8 cellular contexts compared by ENCODE assay signal in the genomic region with DNA sequence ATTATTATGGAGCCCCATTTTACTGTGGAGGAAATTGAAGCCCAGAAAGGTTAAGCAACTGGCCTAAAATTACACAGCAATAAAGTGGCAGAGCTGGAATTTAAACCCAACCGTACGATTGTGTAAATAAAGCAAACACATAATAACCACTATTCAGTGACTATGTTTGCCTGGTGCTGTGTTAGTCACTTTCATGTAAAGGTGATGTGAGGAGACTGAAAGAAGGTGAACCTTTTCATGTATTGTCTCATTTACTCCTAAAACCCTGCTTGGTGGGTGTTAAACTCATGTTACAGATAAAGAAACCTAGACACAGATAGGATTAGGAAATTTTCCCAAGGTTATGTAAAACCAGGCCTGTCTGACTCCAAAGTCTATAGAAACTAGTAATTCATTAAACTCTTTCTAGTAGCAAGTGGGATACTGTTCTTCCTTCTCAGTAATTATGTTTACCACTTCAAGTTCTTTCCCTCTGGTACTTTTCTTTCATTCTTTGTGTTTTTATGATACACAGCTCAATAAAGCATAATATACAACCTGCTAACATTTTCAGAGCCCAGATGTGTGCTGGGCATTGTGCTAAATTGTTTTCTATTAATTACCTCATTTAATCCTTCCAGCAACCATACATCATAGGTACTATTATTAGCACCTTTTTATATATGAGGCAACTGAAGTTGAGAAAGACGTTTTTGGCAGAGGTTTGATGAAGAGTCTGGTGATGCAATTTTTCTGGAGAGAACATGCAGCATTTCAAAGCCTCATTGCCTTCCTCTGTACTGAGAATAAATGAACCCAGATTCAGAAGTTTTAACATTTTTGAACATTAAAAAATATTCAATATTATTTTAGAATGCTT.
DNase-seq lines count a peak whose midpoint lies in the region; ATAC-seq, FAIRE-seq and TF ChIP-seq lines count a peak whose summit lies in the region.

No MANE protein-coding gene starts in this region.

- POLR2A ChIA-PET in CD4-positive, alpha-beta T cell (lab: Charles Lee) = interaction anchor here (1.2 kb wide), 1 partner anchor 18 kb away, joined by 6 read pairs; no protein-coding TSS in a partner anchor

- no peaks in the 10 kb centered on the region for H3K36me3 Mint-ChIP-seq in CD4-positive, alpha-beta T cell (ENCODE audit: low read depth)

- no peaks in the 10 kb centered on the region for H3K27me3 Mint-ChIP-seq in CD4-positive, alpha-beta T cell

- TF ChIP-seq POLR2A in gastroesophageal sphincter (IDR thresholded peaks at IDR 0.05) = no peak

- CTCF ChIA-PET in CD4-positive, alpha-beta T cell (lab: Charles Lee) = interaction anchor here (1.0 kb wide), 1 partner anchor 19 kb away, joined by 3 read pairs; no protein-coding TSS in a partner anchor

- no peak for FAIRE-seq in D721Med (lab: Jason Lieb, UNC)

- H3K27ac Mint-ChIP-seq in CD4-positive, alpha-beta T cell = peak overlapping the region; percentile 51

- no peaks in the 10 kb centered on the region for H3K9me3 Mint-ChIP-seq in CD4-positive, alpha-beta T cell

- no peaks in the 10 kb centered on the region for H3K27me3 ChIP-seq in CD4-positive, alpha-beta T cell (ENCODE audit: control insufficient read depth, insufficient read depth, low read length)
- no peaks in the 10 kb centered on the region for H3K27me3 ChIP-seq in gastroesophageal sphincter
- no peaks in the 10 kb centered on the region for H3K27me3 ChIP-seq in tibial artery

- H3K9me3 ChIP-seq in CD4-positive, alpha-beta T cell (ENCODE audit: control insufficient read depth, low read length) = no peaks in the 10 kb centered on the region
- H3K9me3 ChIP-seq in gastroesophageal sphincter = no peaks in the 10 kb centered on the region
- H3K9me3 ChIP-seq in tibial artery = no peaks in the 10 kb centered on the region

- H3K4me1 ChIP-seq in gastroesophageal sphincter (peaks cover 4 to 15% (median 14%) of the 10 kb centered on the region in 3 donors), tibial artery (peaks cover 0 to 14% (median 5%) of the 10 kb centered on the region in 4 donors)

- TF ChIP-seq CTCF in CD4-positive, alpha-beta T cell (IDR thresholded peaks at IDR 0.05) = no peak
- TF ChIP-seq CTCF in gastroesophageal sphincter (IDR thresholded peaks at IDR 0.05) (no peak), tibial artery (IDR thresholded peaks at IDR 0.05) (no peak), D721Med (IDR thresholded peaks at IDR 0.05; ENCODE audit: insufficient read depth, missing control alignments) (no peak)

- no peak for DNase-seq in CD4-positive, alpha-beta T cell
- DNase-seq in NOMO-1 treated with dmso at 0.1 percent for 144 hours (lab: John Stamatoyannopoulos, UW; ENCODE audit: unreplicated experiment) = peak; percentile 79
- DNase-seq in tibial artery = no peak
- no peak for DNase-seq in activated CD4-positive, CD25-positive, alpha-beta regulatory T cell (lab: John Stamatoyannopoulos, UW)
- DNase-seq in D721Med (ENCODE audit: insufficient read length, low spot score) = no peak
- DNase-seq in NCI-H2171 (lab: John Stamatoyannopoulos, UW) = no peak

- H3K36me3 ChIP-seq in gastroesophageal sphincter (no peaks in the 10 kb centered on the region), tibial artery (no peaks in the 10 kb centered on the region)

- no peak overlapping the region for H3K4me3 ChIP-seq in gastroesophageal sphincter
- no peak overlapping the region for H3K4me3 ChIP-seq in tibial artery

- no peak overlapping the region for H3K4me3 Mint-ChIP-seq in CD4-positive, alpha-beta T cell

- intact Hi-C loops in CD4-positive, alpha-beta T cell (cut with DNase I, micrococcal nuclease) = no loop called here
- intact Hi-C loops in tibial artery (cut with DNase I; ENCODE audit: low total_unique reads) = no loop called here

- TF ChIP-seq EP300 in gastroesophageal sphincter (IDR thresholded peaks at IDR 0.05) = no peak

- no peak overlapping the region for H3K27ac ChIP-seq in CD4-positive, alpha-beta T cell (ENCODE audit: low read depth, low read length)
- H3K27ac ChIP-seq in gastroesophageal sphincter (peak overlapping the region in 3 of 4 donors; percentile 50 to 70 (median 59)), tibial artery (peak overlapping the region; percentile 14 to 52)

- 59 to 67% methylated on average over 3 of the region's 3 CpGs for WGBS in gastroesophageal sphincter (ENCODE audit: low coverage in 1 of 2), 2 donors

- H3K4me1 Mint-ChIP-seq in CD4-positive, alpha-beta T cell (ENCODE audit: low read depth) = peaks cover 45% of the 10 kb centered on the region

- peak; percentile 5 for ATAC-seq in CD4-positive, alpha-beta T cell (ENCODE audit: poor library complexity)
- ATAC-seq in GM21723 (IDR thresholded peaks at IDR 0.05; ENCODE audit: unreplicated experiment) = peak; percentile 16
- ATAC-seq in gastroesophageal sphincter = peak; percentile 93

Comparison
In these comparisons a context has a peak if more than half of its experiments do, and no peak if none do; other contexts are left out.
1. ATAC-seq: peak in every context shown above with its lines; median percentile 93 in gastroesophageal sphincter; 16 in GM21723; 5 in CD4-positive, alpha-beta T cell.